Comparison of ENCODE assay signal across 8 cellular contexts in genomic region chr14:59483819-59484610, GRCh38. TPM values are rescaled to one million over a fixed set of nuclear protein-coding genes. Genes with fewer than 3 reads are reported as not detected.
DNase-seq lines count a peak whose midpoint lies in the region; TF ChIP-seq lines count a peak whose summit lies in the region.

Gene JKAMP, plus strand, starts transcription at chr14:59484517. Its CDS starts 73 bp downstream, at chr14:59484590.
Gene L3HYPDH, minus strand, starts transcription at chr14:59484408. Its CDS starts 92 bp downstream, at chr14:59484316.

- no peaks in the 10 kb centered on the region for H3K9me3 ChIP-seq in MM.1S (replicated peaks; ENCODE audit: insufficient read depth, low read length)
- H3K9me3 ChIP-seq in stomach smooth muscle (ENCODE audit: control insufficient read depth in 2 of 2, low read length in 2 of 2) = no peaks in the 10 kb centered on the region

- H3K36me3 ChIP-seq in MM.1S (replicated peaks; ENCODE audit: insufficient read depth, low read length) = no peaks in the 10 kb centered on the region
- peaks cover 4% of the 10 kb centered on the region in 2 donors for H3K36me3 ChIP-seq in stomach smooth muscle (ENCODE audit: control insufficient read depth in 2 of 2, insufficient read depth in 2 of 2, low read length in 2 of 2)

- no peaks in the 10 kb centered on the region for H3K9me2 ChIP-seq in MM.1S (replicated peaks; ENCODE audit: insufficient read depth, low read length)

- H3K4me2 ChIP-seq in MM.1S (ENCODE audit: low read depth, low read length) = peak within 1 kb of the TSS; percentile 83

- H3K4me3 ChIP-seq in MM.1S (ENCODE audit: low read length) (peak within 1 kb of the TSS; percentile 88), stomach smooth muscle (ENCODE audit: low read length in 2 of 2) (peak within 1 kb of the TSS; percentile 94 to 95)

- peak; percentile 43 for TF ChIP-seq CTCF in MM.1S (IDR thresholded peaks at IDR 0.05; ENCODE audit: low read length)
- TF ChIP-seq CTCF in neural crest cell (conservative IDR thresholded peaks at IDR 0.05) = peak; percentile 74

- H3K27me3 Mint-ChIP-seq in neural crest cell (ENCODE audit: low read depth) = no peaks in the 10 kb centered on the region

- H3K79me2 ChIP-seq in MM.1S (ENCODE audit: low read length) = peaks cover 16% of the 10 kb centered on the region

- DNase-seq in GF-D8 (lab: John Stamatoyannopoulos, UW) (peak; percentile 80), HCEC 1CT (peak; percentile 94), MM.1S (peak; percentile 91), SIG-M5 (lab: John Stamatoyannopoulos, UW) (peak; percentile 20), activated gamma-delta T cell (lab: John Stamatoyannopoulos, UW) (peak; percentile 87), fibroblast of the conjunctiva (ENCODE audit: low read depth) (peak; percentile 90), neural crest cell (ENCODE audit: low read depth, low spot score) (peak; percentile 97)

- H3K4me1 ChIP-seq in MM.1S (ENCODE audit: low read length) (0 out of 2 replicates have a peak, but pooled peaks cover 4% of the 10 kb centered on the region), stomach smooth muscle (ENCODE audit: control insufficient read depth, insufficient read depth, low read length) (peaks cover 25% of the 10 kb centered on the region)

- no peaks in the 10 kb centered on the region for H3F3A ChIP-seq in MM.1S (ENCODE audit: insufficient read depth, low read length)

- no peaks in the 10 kb centered on the region for H4K20me1 ChIP-seq in MM.1S (ENCODE audit: insufficient read depth, low read length)

- H3K9me3 Mint-ChIP-seq in neural crest cell = no peaks in the 10 kb centered on the region

- peaks cover 50% of the 10 kb centered on the region for H3K4me1 Mint-ChIP-seq in neural crest cell

- H3K9ac ChIP-seq in MM.1S (ENCODE audit: low read length) (peak within 1 kb of the TSS; percentile 72), stomach smooth muscle (ENCODE audit: low read length in 2 of 2) (peak within 1 kb of the TSS; percentile 82 to 88)

- H3K27ac Mint-ChIP-seq in neural crest cell (ENCODE audit: unreplicated experiment) = peak within 1 kb of the TSS; percentile 99

- H2AFZ ChIP-seq in MM.1S (ENCODE audit: low read length) = peak within 1 kb of the TSS; percentile 75

- H3K27ac ChIP-seq in MM.1S (ENCODE audit: low read length) = peak within 1 kb of the TSS; percentile 62; the same call in 1 of the 2 replicates
- peak within 1 kb of the TSS; percentile 76 for H3K27ac ChIP-seq in stomach smooth muscle (ENCODE audit: low read length)

- H3K36me3 Mint-ChIP-seq in neural crest cell (ENCODE audit: low read depth) = peaks cover 4% of the 10 kb centered on the region

- peak within 1 kb of the TSS; percentile 98 for H3K4me3 Mint-ChIP-seq in neural crest cell

- H3K27me3 ChIP-seq in MM.1S (replicated peaks; ENCODE audit: insufficient read depth, low read length) (no peaks in the 10 kb centered on the region), stomach smooth muscle (ENCODE audit: control insufficient read depth in 1 of 2, insufficient read depth in 2 of 2, low read length in 2 of 2) (no peaks in the 10 kb centered on the region)

RNA-seq across cellular contexts. Expression of gene JKAMP, which starts in this region (rescaled TPM):
- total RNA-seq in neural crest cell = 38.1 and 43.6 TPM in 2 replicates

RNA-seq across cellular contexts. Expression of gene L3HYPDH, which starts in this region (rescaled TPM):
- total RNA-seq in neural crest cell = 16.8 and 17.0 TPM in 2 replicates

Comparison
In these comparisons a context has a peak if more than half of its experiments do, and no peak if none do; other contexts are left out.
1. Peak in every context shown above with its lines: DNase-seq, H3K4me3 ChIP-seq and H3K27ac ChIP-seq.
2. DNase-seq: peak in every context shown above with its lines; median percentile 97 in neural crest cell; 94 in HCEC 1CT; 91 in MM.1S; 90 in fibroblast of the conjunctiva; 87 in activated gamma-delta T cell; 80 in GF-D8; 20 in SIG-M5.